8 cellular contexts compared by ENCODE assay signal in the genomic region with DNA sequence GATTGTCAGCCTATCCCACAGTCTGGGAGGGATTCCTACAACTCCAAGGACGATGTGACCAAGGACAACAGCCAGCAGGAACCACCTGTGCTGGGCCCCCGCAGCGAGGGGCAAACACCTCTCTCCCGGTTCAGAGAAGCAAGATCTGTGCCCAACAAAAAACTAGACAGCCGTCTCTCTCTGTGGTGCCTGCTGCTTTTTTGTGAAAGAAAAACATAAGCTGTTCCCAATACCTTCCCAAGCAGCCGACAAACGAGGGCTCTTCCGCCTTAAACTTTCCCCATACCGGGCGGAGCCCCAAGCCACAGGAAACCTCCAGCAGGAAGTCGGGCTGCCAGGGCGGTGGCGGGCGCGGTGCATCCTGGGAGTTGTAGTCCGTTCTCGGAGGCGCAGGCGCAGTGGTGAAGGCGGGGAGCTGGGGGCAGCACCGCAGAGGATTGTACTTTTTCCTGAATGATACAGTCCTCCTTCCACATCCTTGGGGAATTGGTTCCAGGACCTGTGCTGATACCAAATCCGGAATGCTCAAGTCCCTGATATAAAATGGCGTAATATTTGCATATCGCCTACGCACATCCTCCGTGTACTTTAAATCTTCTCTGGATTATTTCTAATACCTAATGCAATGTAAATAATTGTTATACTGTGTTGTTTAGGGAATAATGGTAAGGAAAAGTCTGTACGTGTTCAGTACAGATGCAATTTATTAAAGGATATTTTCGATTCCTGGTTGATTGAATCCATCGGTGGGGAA.
DNase-seq lines count a peak whose midpoint lies in the region; ATAC-seq and TF ChIP-seq lines count a peak whose summit lies in the region.

No MANE protein-coding gene starts in this region.

- no peaks in the 10 kb centered on the region for H4K20me1 ChIP-seq in PC-3 (ENCODE audit: low read length)

- BruUV-seq in PC-3 (replicated peaks; lab: Mats Ljungman, UMichigan), result no TSS peak

- H3K4me1 Mint-ChIP-seq in activated T-cell treated with anti-CD3 and anti-CD28 coated beads, Interleukin-2, amount 50 U/mL, for 24 hours (ENCODE audit: low read depth), result peaks cover 56% of the 10 kb centered on the region

- POLR2A ChIA-PET in PC-3 (lab: Charles Lee; ENCODE audit: unreplicated experiment), result interaction anchor here (0.6 to 1.0 kb wide), 5 partner anchors 31 to 550 kb away, joined by 3 to 5 read pairs (median 3); no protein-coding TSS in a partner anchor

- H3K4me1 ChIP-seq in PC-3 (ENCODE audit: insufficient read depth, low read length) (peaks cover 4% of the 10 kb centered on the region; the same call in 1 of the 2 replicates), esophagus (ENCODE audit: control insufficient read depth in 2 of 2, insufficient read depth in 2 of 2, low read length in 1 of 2) (no peaks in the 10 kb centered on the region), mucosa of rectum (ENCODE audit: control insufficient read depth in 2 of 2, insufficient read depth in 2 of 2, low read length in 2 of 2) (peaks cover 7 to 16% of the 10 kb centered on the region in 2 donors)

- intact Hi-C loops in PC-3 (cut with micrococcal nuclease), result loop anchor here (1.0 kb wide), 5 partner anchors 63 to 273 kb away; partner anchors contain the start of gene IRF2

- H3K27me3 Mint-ChIP-seq in activated T-cell treated with anti-CD3 and anti-CD28 coated beads, Interleukin-2, amount 50 U/mL, for 24 hours, result no peaks in the 10 kb centered on the region

- H3K9me3 ChIP-seq in PC-3 (ENCODE audit: low read length), result no peaks in the 10 kb centered on the region
- H3K9me3 ChIP-seq in esophagus (ENCODE audit: control insufficient read depth in 2 of 2, insufficient read depth in 1 of 2, low read depth in 1 of 2, low read length in 1 of 2), result no peaks in the 10 kb centered on the region
- H3K9me3 ChIP-seq in mucosa of rectum (ENCODE audit: control insufficient read depth in 2 of 2, low read length in 2 of 2), result no peaks in the 10 kb centered on the region

- H3K27me3 ChIP-seq in PC-3 (ENCODE audit: low read length) (no peaks in the 10 kb centered on the region), esophagus (ENCODE audit: control insufficient read depth in 1 of 2, insufficient read depth in 2 of 2, low read length in 2 of 2) (no peaks in the 10 kb centered on the region), mucosa of rectum (ENCODE audit: control insufficient read depth in 2 of 2, insufficient read depth in 2 of 2, low read length in 2 of 2) (no peaks in the 10 kb centered on the region)

- ATAC-seq in GM21619 (IDR thresholded peaks at IDR 0.05; ENCODE audit: unreplicated experiment), result peak; percentile 61
- ATAC-seq in PC-3, result peak; percentile 88

- H3K9me2 ChIP-seq in PC-3 (replicated peaks; ENCODE audit: low read length), result no peaks in the 10 kb centered on the region

- no peak for TF ChIP-seq CTCF in PC-3 (conservative IDR thresholded peaks at IDR 0.05; ENCODE audit: low read depth, low read length)

- H3K36me3 Mint-ChIP-seq in activated T-cell treated with anti-CD3 and anti-CD28 coated beads, Interleukin-2, amount 50 U/mL, for 24 hours (ENCODE audit: low read depth), result peaks cover 10% of the 10 kb centered on the region

- peak overlapping the region; percentile 92 for H3K4me3 Mint-ChIP-seq in activated T-cell treated with anti-CD3 and anti-CD28 coated beads, Interleukin-2, amount 50 U/mL, for 24 hours

- peak overlapping the region; percentile 88 for H3K9ac ChIP-seq in PC-3 (ENCODE audit: low read length)
- peak overlapping the region; percentile 90 to 100 for H3K9ac ChIP-seq in mucosa of rectum (ENCODE audit: low read depth in 1 of 2, low read length in 2 of 2)

- CTCF ChIA-PET in PC-3 (lab: Charles Lee), result interaction anchor here (1.2 to 1.5 kb wide), 2 partner anchors 63 to 273 kb away, joined by 5 to 10 read pairs; partner anchors contain the start of gene IRF2

- H3K79me2 ChIP-seq in PC-3 (ENCODE audit: low read length), result peaks cover 6% of the 10 kb centered on the region; the same call in 1 of the 2 replicates

- H3K27ac Mint-ChIP-seq in activated T-cell treated with anti-CD3 and anti-CD28 coated beads, Interleukin-2, amount 50 U/mL, for 24 hours, result peak overlapping the region; percentile 98

- peak overlapping the region; percentile 94 for H3K4me2 ChIP-seq in PC-3 (ENCODE audit: low read length)

- H2AFZ ChIP-seq in PC-3 (ENCODE audit: low read length), result peak overlapping the region; percentile 98

- H3K36me3 ChIP-seq in PC-3 (ENCODE audit: low read depth, low read length) (no peaks in the 10 kb centered on the region), esophagus (ENCODE audit: control insufficient read depth in 2 of 2, insufficient read depth in 2 of 2, low read length in 1 of 2) (no peaks in the 10 kb centered on the region), mucosa of rectum (ENCODE audit: control insufficient read depth in 2 of 2, insufficient read depth in 2 of 2, low read length in 2 of 2) (no peaks in the 10 kb centered on the region)

- peaks cover 3% of the 10 kb centered on the region for H3K9me3 Mint-ChIP-seq in activated T-cell treated with anti-CD3 and anti-CD28 coated beads, Interleukin-2, amount 50 U/mL, for 24 hours

- WGBS in esophagus, 2 donors, result 0 to 1% methylated on average over 29 of the region's 29 CpGs

- H3F3A ChIP-seq in PC-3 (ENCODE audit: low read length, unreplicated experiment), result no peaks in the 10 kb centered on the region

- DNase-seq in DMS153 (lab: John Stamatoyannopoulos, UW) (peak; percentile 96), PC-3 (peak; percentile 88)
- DNase-seq in Jurkat, Clone E6-1 (ENCODE audit: low read depth, low spot score), result peak; percentile 86
- DNase-seq in activated T-cell treated with anti-CD3 and anti-CD28 coated beads, Interleukin-2, amount 50 U/mL, for 24 hours, result peak; percentile 95
- DNase-seq in stimulated activated CD8-positive, alpha-beta memory T cell treated with anti-CD3 and anti-CD28 coated beads, Interleukin-4, amount 100 ng/mL, for 4 hours (ENCODE audit: low read depth in 2 of 2, low spot score in 1 of 2), result peak; percentile 85 to 86

- peak overlapping the region; percentile 84 for H3K27ac ChIP-seq in PC-3 (ENCODE audit: low read length)
- H3K27ac ChIP-seq in esophagus (ENCODE audit: low read depth in 2 of 2, low read length in 1 of 2), result peak overlapping the region; percentile 95 to 97
- peak overlapping the region; percentile 96 to 98 for H3K27ac ChIP-seq in mucosa of rectum (ENCODE audit: low read depth in 2 of 2, low read length in 2 of 2)

- peak overlapping the region; percentile 88 for H3K4me3 ChIP-seq in Jurkat, Clone E6-1 (ENCODE audit: low read length)
- H3K4me3 ChIP-seq in PC-3 (ENCODE audit: low read length) (peak overlapping the region; percentile 85), esophagus (ENCODE audit: low read depth in 1 of 2, low read length in 2 of 2) (peak overlapping the region; percentile 65 to 87), mucosa of rectum (ENCODE audit: low read length in 2 of 2) (peak overlapping the region; percentile 76 to 96)

Comparison
In these comparisons a context has a peak if more than half of its experiments do, and no peak if none do; other contexts are left out.
1. Peak in every context shown above with its lines: DNase-seq, ATAC-seq, H3K4me3 ChIP-seq and H3K27ac ChIP-seq.